ENCODE assay signal across 10 cellular contexts in the genomic region with DNA sequence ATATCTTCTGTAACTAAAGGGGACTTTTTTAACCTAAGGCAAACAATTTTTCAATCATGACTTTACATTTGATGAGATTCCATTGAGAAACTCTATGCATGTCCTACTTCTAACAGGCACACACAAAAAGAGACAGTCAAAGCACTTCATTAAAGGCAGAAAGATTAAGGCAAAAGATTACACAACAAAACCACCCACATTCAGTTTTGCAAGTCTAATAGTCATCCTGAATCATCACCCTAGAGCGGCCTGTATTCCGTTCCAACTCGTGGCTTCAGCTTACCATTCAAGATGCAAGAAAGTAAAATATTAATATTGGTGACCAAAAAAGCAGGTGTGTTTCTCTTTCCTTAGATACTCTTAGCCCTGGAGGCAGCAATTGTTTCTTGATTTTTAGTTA.
DNase-seq lines count a peak whose midpoint lies in the region; ATAC-seq and TF ChIP-seq lines count a peak whose summit lies in the region.
"Had no signal": no experiment of that assay in that cellular context is flagged by ENCODE, and none has a peak within 500 bp of the region (broad histone marks: within the 10 kb centered on the region; RNA-seq: fewer than 3 reads in every experiment).

No MANE protein-coding gene starts in this region.

- no peak for TF ChIP-seq POLR2A in spleen (IDR thresholded peaks at IDR 0.05)

- no peaks in the 10 kb centered on the region for H3K36me3 ChIP-seq in spleen

- no peaks in the 10 kb centered on the region for H3K4me1 ChIP-seq in spleen

- 56 to 78% (median 72%) methylated on average over 3 of the region's 3 CpGs for WGBS in spleen, 5 donors

- ATAC-seq in GM19463 (IDR thresholded peaks at IDR 0.05; ENCODE audit: unreplicated experiment) (no peak), left colon (no peak)
- ATAC-seq: stimulated activated naive B cell treated with anti-CD40 and anti-IgM and Interleukin-4, amounts not matched to agents 10 μg/mL and 1 μg/mL and 100 μg/mL, for 72 hours had no signal

- H3K27me3 ChIP-seq in dorsolateral prefrontal cortex (peaks cover 0 to 5% (median 0%) of the 10 kb centered on the region in 45 donors), spleen (replicated peaks in 1 of 7) (no peaks in the 10 kb centered on the region)

- TF ChIP-seq CTCF in dorsolateral prefrontal cortex (IDR thresholded peaks at IDR 0.05 in 54 of 56, conservative IDR thresholded peaks at IDR 0.05 in 2 of 56; ENCODE audit: low read depth in 1 of 56, partially characterized antibody in 56 of 56) (no peak), spleen (IDR thresholded peaks at IDR 0.05 in 8 of 11, conservative IDR thresholded peaks at IDR 0.05 in 3 of 11) (no peak)

- peak; percentile 68 for DNase-seq in CD1c-positive myeloid dendritic cell (ENCODE audit: extremely low spot score)
- peak; percentile 93 for DNase-seq in M059J (ENCODE audit: low read depth)
- DNase-seq in amniotic stem cell (lab: John Stamatoyannopoulos, UW), result peak; percentile 55
- DNase-seq in myocyte (ENCODE audit: low read depth), result peak; percentile 54
- DNase-seq in dorsolateral prefrontal cortex, result no peak
- no peak for DNase-seq in left colon
- DNase-seq in spleen, result no peak
- DNase-seq: MM.1S; stimulated activated naive B cell treated with anti-CD40 and anti-IgM and Interleukin-4, amounts not matched to agents 10 μg/mL and 1 μg/mL and 100 μg/mL, for 72 hours had no signal

- no peaks in the 10 kb centered on the region for H3K9me3 ChIP-seq in spleen

- intact Hi-C loops in dorsolateral prefrontal cortex (cut with DNase I) (no loop called here), left colon (cut with DNase I, micrococcal nuclease) (no loop called here), spleen (cut with DNase I; ENCODE audit: low total_unique reads) (no loop called here)

- H3K27ac ChIP-seq in dorsolateral prefrontal cortex (no peak overlapping the region), spleen (no peak overlapping the region)

- no peak overlapping the region for H3K4me3 ChIP-seq in dorsolateral prefrontal cortex
- H3K4me3 ChIP-seq in spleen, result no peak overlapping the region

Comparison
In these comparisons a context has a peak if more than half of its experiments do, and no peak if none do; other contexts are left out.
1. DNase-seq: peak in CD1c-positive myeloid dendritic cell (single experiment), M059J (single experiment), amniotic stem cell (single experiment) and myocyte (single experiment); none in dorsolateral prefrontal cortex (0 of 10), left colon (0 of 2) and spleen (single experiment).